ENCODE assay signal across 9 cellular contexts in the genomic region with DNA sequence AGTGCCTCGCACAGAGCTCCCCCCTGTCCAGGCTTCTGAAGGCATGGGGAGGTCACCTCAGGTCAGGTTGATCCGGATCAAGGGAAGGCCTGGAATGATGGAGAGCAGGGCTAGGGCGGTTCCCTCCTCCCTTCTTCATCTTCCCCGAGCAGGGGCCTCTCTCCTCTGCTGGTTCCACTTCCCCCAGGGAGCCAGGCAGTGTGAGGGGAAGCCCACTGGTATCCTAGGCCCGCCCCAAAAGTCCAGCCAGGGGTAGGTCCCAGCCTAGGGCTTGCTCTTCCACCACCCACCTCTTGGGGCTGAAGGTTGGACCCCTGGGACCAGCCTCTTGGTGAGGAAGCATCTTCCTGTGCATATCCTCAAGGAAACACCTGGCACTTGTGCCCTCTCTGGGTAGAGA. TPM values are rescaled to one million over a fixed set of nuclear protein-coding genes. Genes with fewer than 3 reads are reported as not detected.
DNase-seq lines count a peak whose midpoint lies in the region; ATAC-seq, FAIRE-seq and TF ChIP-seq lines count a peak whose summit lies in the region.
"Had no signal": no experiment of that assay in that cellular context is flagged by ENCODE, and none has a peak within 500 bp of the region (broad histone marks: within the 10 kb centered on the region; RNA-seq: fewer than 3 reads in every experiment).

No MANE protein-coding gene starts in this region.

- H3K4me3 ChIP-seq in kidney (ENCODE audit: low read length in 2 of 2) = peak overlapping the region in 1 of 2 donors; percentile 74

- peaks cover 35 to 38% of the 10 kb centered on the region in 2 donors for H3K4me1 ChIP-seq in kidney (ENCODE audit: control insufficient read depth in 1 of 2, insufficient read depth in 1 of 2, low read depth in 1 of 2, low read length in 2 of 2)

- no peaks in the 10 kb centered on the region for H3K9me3 ChIP-seq in kidney (ENCODE audit: control insufficient read depth in 1 of 2, low read length in 2 of 2)

- FAIRE-seq in kidney (lab: Jason Lieb, UNC) = no peak
- FAIRE-seq: islet of Langerhans had no signal

- peak overlapping the region; percentile 80 for H3K4me3 Mint-ChIP-seq in activated CD4-positive, alpha-beta T cell treated with anti-CD3 and anti-CD28 coated beads for 36 hours
- H3K4me3 Mint-ChIP-seq in activated T-helper 1 cell treated with anti-CD3 and anti-CD28 coated beads, Interleukin-12 subunit alpha, Interleukin-12 subunit beta, Interleukin-2, Interleukin-4 antibody, amounts not matched to agents 30 ng/mL and 10 ng/mL and 1 ng/mL, durations not matched to agents 14 hours and 24 hours and 36 hours = peak overlapping the region; percentile 93

- intact Hi-C loops in activated CD4-positive, alpha-beta T cell treated with anti-CD3 and anti-CD28 coated beads for 36 hours (cut with DNase I, micrococcal nuclease) = no loop called here
- intact Hi-C loops in activated T-helper 1 cell treated with anti-CD3 and anti-CD28 coated beads, Interleukin-12 subunit alpha, Interleukin-12 subunit beta, Interleukin-2, Interleukin-4 antibody, amounts not matched to agents 30 ng/mL and 10 ng/mL and 1 ng/mL, durations not matched to agents 14 hours and 24 hours and 36 hours (cut with micrococcal nuclease) = no loop called here
- intact Hi-C loops in kidney (cut with DNase I) = no loop called here

- POLR2A ChIA-PET in activated CD4-positive, alpha-beta T cell treated with anti-CD3 and anti-CD28 coated beads for 36 hours (lab: Charles Lee) = interaction anchor here (0.5 to 1.1 kb wide), 5 partner anchors 15 to 162 kb away, joined by 3 to 4 read pairs (median 3); a partner anchor contains a TSS

- peak overlapping the region; percentile 8 to 86 for H3K9ac ChIP-seq in kidney (ENCODE audit: low read length in 2 of 2)

- no peaks in the 10 kb centered on the region for H3K27me3 Mint-ChIP-seq in activated CD4-positive, alpha-beta T cell treated with anti-CD3 and anti-CD28 coated beads for 36 hours
- no peaks in the 10 kb centered on the region for H3K27me3 Mint-ChIP-seq in activated T-helper 1 cell treated with anti-CD3 and anti-CD28 coated beads, Interleukin-12 subunit alpha, Interleukin-12 subunit beta, Interleukin-2, Interleukin-4 antibody, amounts not matched to agents 30 ng/mL and 10 ng/mL and 1 ng/mL, durations not matched to agents 14 hours and 24 hours and 36 hours (ENCODE audit: insufficient read depth)

- H3K9me3 Mint-ChIP-seq in activated CD4-positive, alpha-beta T cell treated with anti-CD3 and anti-CD28 coated beads for 36 hours (ENCODE audit: low read depth) = no peaks in the 10 kb centered on the region
- H3K9me3 Mint-ChIP-seq in activated T-helper 1 cell treated with anti-CD3 and anti-CD28 coated beads, Interleukin-12 subunit alpha, Interleukin-12 subunit beta, Interleukin-2, Interleukin-4 antibody, amounts not matched to agents 30 ng/mL and 10 ng/mL and 1 ng/mL, durations not matched to agents 14 hours and 24 hours and 36 hours = no peaks in the 10 kb centered on the region

- no peak for TF ChIP-seq CTCF in kidney (IDR thresholded peaks at IDR 0.05; ENCODE audit: borderline replicate concordance, extremely low read depth, insufficient read depth)

- H3K27ac Mint-ChIP-seq in activated CD4-positive, alpha-beta T cell treated with anti-CD3 and anti-CD28 coated beads for 36 hours = peak overlapping the region; percentile 38
- peak overlapping the region; percentile 95 for H3K27ac Mint-ChIP-seq in activated T-helper 1 cell treated with anti-CD3 and anti-CD28 coated beads, Interleukin-12 subunit alpha, Interleukin-12 subunit beta, Interleukin-2, Interleukin-4 antibody, amounts not matched to agents 30 ng/mL and 10 ng/mL and 1 ng/mL, durations not matched to agents 14 hours and 24 hours and 36 hours

- H3K36me3 ChIP-seq in kidney (ENCODE audit: control insufficient read depth in 1 of 2, insufficient read depth in 2 of 2, low read length in 2 of 2) = peaks cover 12 to 27% of the 10 kb centered on the region in 2 donors

- H3K27ac ChIP-seq in kidney (ENCODE audit: low read depth in 2 of 2, low read length in 2 of 2) (peak overlapping the region; percentile 79 to 84), temporal lobe (ENCODE audit: low read depth, low read length) (peak overlapping the region; percentile 89)

- CTCF ChIA-PET in activated CD4-positive, alpha-beta T cell treated with anti-CD3 and anti-CD28 coated beads for 36 hours (lab: Charles Lee) = interaction anchor here (1.2 kb wide), 1 partner anchor 11 kb away, joined by 5 read pairs; no protein-coding TSS in a partner anchor

- DNase-seq in activated CD4-positive, alpha-beta T cell treated with anti-CD3 and anti-CD28 coated beads for 36 hours = peak; percentile 11
- no peak for DNase-seq in activated CD4-positive, alpha-beta T cell treated with anti-CD3 and anti-CD28 coated beads, Interleukin-2, amount 50 U/mL, for 48 hours
- DNase-seq in activated T-helper 1 cell treated with anti-CD3 and anti-CD28 coated beads, Interleukin-12 subunit alpha, Interleukin-12 subunit beta, Interleukin-2, Interleukin-4 antibody, amounts not matched to agents 30 ng/mL and 10 ng/mL and 1 ng/mL, durations not matched to agents 14 hours and 24 hours and 36 hours (ENCODE audit: low spot score) = no peak
- DNase-seq in kidney = peak; percentile 77
- DNase-seq in putamen (ENCODE audit: low spot score) = no peak

- peaks cover 7% of the 10 kb centered on the region for H3K36me3 Mint-ChIP-seq in activated CD4-positive, alpha-beta T cell treated with anti-CD3 and anti-CD28 coated beads for 36 hours (ENCODE audit: low read depth)
- peaks cover 5% of the 10 kb centered on the region for H3K36me3 Mint-ChIP-seq in activated T-helper 1 cell treated with anti-CD3 and anti-CD28 coated beads, Interleukin-12 subunit alpha, Interleukin-12 subunit beta, Interleukin-2, Interleukin-4 antibody, amounts not matched to agents 30 ng/mL and 10 ng/mL and 1 ng/mL, durations not matched to agents 14 hours and 24 hours and 36 hours (ENCODE audit: low read depth)

- no peak for ATAC-seq in activated CD4-positive, alpha-beta T cell treated with anti-CD3 and anti-CD28 coated beads for 36 hours
- no peak for ATAC-seq in GM18867 (IDR thresholded peaks at IDR 0.05; ENCODE audit: unreplicated experiment)
- ATAC-seq in HG02759 (IDR thresholded peaks at IDR 0.05; ENCODE audit: unreplicated experiment) = no peak

- H3K4me1 Mint-ChIP-seq in activated CD4-positive, alpha-beta T cell treated with anti-CD3 and anti-CD28 coated beads for 36 hours = peaks cover 28% of the 10 kb centered on the region
- H3K4me1 Mint-ChIP-seq in activated T-helper 1 cell treated with anti-CD3 and anti-CD28 coated beads, Interleukin-12 subunit alpha, Interleukin-12 subunit beta, Interleukin-2, Interleukin-4 antibody, amounts not matched to agents 30 ng/mL and 10 ng/mL and 1 ng/mL, durations not matched to agents 14 hours and 24 hours and 36 hours (ENCODE audit: low read depth) = peaks cover 33% of the 10 kb centered on the region

RNA-seq across cellular contexts. Expression of a gene that starts 16.4 kb away (rescaled TPM):
- total RNA-seq in activated CD4-positive, alpha-beta T cell treated with anti-CD3 and anti-CD28 coated beads for 36 hours = 1 to 10 TPM in 1 of 2 experiments, under 1 TPM in 1; 0.63 to 1.0 TPM
- total RNA-seq in activated T-helper 1 cell treated with anti-CD3 and anti-CD28 coated beads, Interleukin-12 subunit alpha, Interleukin-12 subunit beta, Interleukin-2, Interleukin-4 antibody, amounts not matched to agents 30 ng/mL and 10 ng/mL and 1 ng/mL, durations not matched to agents 14 hours and 24 hours and 36 hours = 1.0 and 1.4 TPM in 2 replicates
- 0.47 TPM for total RNA-seq in kidney
- 0.71 TPM for polyA plus RNA-seq in kidney (ENCODE audit: insufficient read depth, low read depth, low replicate concordance)
- total RNA-seq in temporal lobe = 3.0 TPM

RNA-seq across cellular contexts. Expression of a gene that starts 16.5 kb away (rescaled TPM):
- 10 to 100 TPM; 62.8 to 66.3 TPM for total RNA-seq in activated CD4-positive, alpha-beta T cell treated with anti-CD3 and anti-CD28 coated beads for 36 hours
- 66.9 and 68.0 TPM in 2 replicates for total RNA-seq in activated T-helper 1 cell treated with anti-CD3 and anti-CD28 coated beads, Interleukin-12 subunit alpha, Interleukin-12 subunit beta, Interleukin-2, Interleukin-4 antibody, amounts not matched to agents 30 ng/mL and 10 ng/mL and 1 ng/mL, durations not matched to agents 14 hours and 24 hours and 36 hours
- total RNA-seq in kidney (90.9 TPM), temporal lobe (29.7 TPM)
- 18.8 TPM for polyA plus RNA-seq in kidney (ENCODE audit: insufficient read depth, low read depth, low replicate concordance)

RNA-seq across cellular contexts. Expression of a gene that starts 16.9 kb away (rescaled TPM):
- 10 to 100 TPM; 43.4 to 53.9 TPM for total RNA-seq in activated CD4-positive, alpha-beta T cell treated with anti-CD3 and anti-CD28 coated beads for 36 hours
- total RNA-seq in activated T-helper 1 cell treated with anti-CD3 and anti-CD28 coated beads, Interleukin-12 subunit alpha, Interleukin-12 subunit beta, Interleukin-2, Interleukin-4 antibody, amounts not matched to agents 30 ng/mL and 10 ng/mL and 1 ng/mL, durations not matched to agents 14 hours and 24 hours and 36 hours = 48.7 and 50.1 TPM in 2 replicates
- total RNA-seq in kidney (22.0 TPM), temporal lobe (178 TPM)
- 38.3 TPM for polyA plus RNA-seq in kidney (ENCODE audit: insufficient read depth, low read depth, low replicate concordance)

RNA-seq across cellular contexts. Expression of a gene that starts 27.6 kb away (rescaled TPM):
- under 1 TPM; 0.53 to 0.69 TPM for total RNA-seq in activated CD4-positive, alpha-beta T cell treated with anti-CD3 and anti-CD28 coated beads for 36 hours
- total RNA-seq in activated T-helper 1 cell treated with anti-CD3 and anti-CD28 coated beads, Interleukin-12 subunit alpha, Interleukin-12 subunit beta, Interleukin-2, Interleukin-4 antibody, amounts not matched to agents 30 ng/mL and 10 ng/mL and 1 ng/mL, durations not matched to agents 14 hours and 24 hours and 36 hours = 0.56 and 2.1 TPM in 2 replicates
- total RNA-seq in kidney = not detected
- polyA plus RNA-seq in kidney (ENCODE audit: insufficient read depth, low read depth, low replicate concordance) = not detected
- total RNA-seq in temporal lobe = 54.6 TPM

RNA-seq across cellular contexts. Expression of a gene that starts 30.6 kb away (rescaled TPM):
- 10 to 100 TPM; 65.5 to 66.4 TPM for total RNA-seq in activated CD4-positive, alpha-beta T cell treated with anti-CD3 and anti-CD28 coated beads for 36 hours
- 71.9 and 78.4 TPM in 2 replicates for total RNA-seq in activated T-helper 1 cell treated with anti-CD3 and anti-CD28 coated beads, Interleukin-12 subunit alpha, Interleukin-12 subunit beta, Interleukin-2, Interleukin-4 antibody, amounts not matched to agents 30 ng/mL and 10 ng/mL and 1 ng/mL, durations not matched to agents 14 hours and 24 hours and 36 hours
- total RNA-seq in kidney (61.2 TPM), temporal lobe (5.7 TPM)
- 31.1 TPM for polyA plus RNA-seq in kidney (ENCODE audit: insufficient read depth, low read depth, low replicate concordance)

Comparison
In these comparisons a context has a peak if more than half of its experiments do, and no peak if none do; other contexts are left out.
1. DNase-seq: peak in activated CD4-positive, alpha-beta T cell treated with anti-CD3 and anti-CD28 coated beads for 36 hours (single experiment) and kidney (single experiment); none in activated CD4-positive, alpha-beta T cell treated with anti-CD3 and anti-CD28 coated beads, Interleukin-2, amount 50 U/mL, for 48 hours (0 of 2), activated T-helper 1 cell treated with anti-CD3 and anti-CD28 coated beads, Interleukin-12 subunit alpha, Interleukin-12 subunit beta, Interleukin-2, Interleukin-4 antibody, amounts not matched to agents 30 ng/mL and 10 ng/mL and 1 ng/mL, durations not matched to agents 14 hours and 24 hours and 36 hours (single experiment) and putamen (single experiment).